In genomic region chr15:29913528-29914135, GRCh38 we compare ENCODE assay signal across 10 cellular contexts.
DNase-seq lines count a peak whose midpoint lies in the region; ATAC-seq and TF ChIP-seq lines count a peak whose summit lies in the region.
"Had no signal": no experiment of that assay in that cellular context is flagged by ENCODE, and none has a peak within 500 bp of the region (broad histone marks: within the 10 kb centered on the region; RNA-seq: fewer than 3 reads in every experiment).

No MANE protein-coding gene starts in this region.

- POLR2A ChIA-PET in WTC11 (lab: Charles Lee): no interaction called here
- POLR2A ChIA-PET in activated CD8-positive, alpha-beta T cell treated with anti-CD3 and anti-CD28 coated beads for 36 hours (lab: Charles Lee): no interaction called here

- H3K4me1 Mint-ChIP-seq in WTC11: peaks cover 23% of the 10 kb centered on the region
- H3K4me1 Mint-ChIP-seq in nephron progenitor cell: peaks cover 24% of the 10 kb centered on the region
- no peaks in the 10 kb centered on the region for H3K4me1 Mint-ChIP-seq in activated CD8-positive, alpha-beta T cell treated with anti-CD3 and anti-CD28 coated beads for 36 hours (ENCODE audit: low read depth)

- intact Hi-C loops in activated CD8-positive, alpha-beta T cell treated with anti-CD3 and anti-CD28 coated beads for 36 hours (cut with micrococcal nuclease): no loop called here

- TF ChIP-seq CTCF in WTC11 (IDR thresholded peaks at IDR 0.05): no peak
- no peak for TF ChIP-seq CTCF in nephron progenitor cell (IDR thresholded peaks at IDR 0.05)
- no peak for TF ChIP-seq CTCF in activated CD8-positive, alpha-beta T cell treated with anti-CD3 and anti-CD28 coated beads for 36 hours (IDR thresholded peaks at IDR 0.05)

- H3K27me3 Mint-ChIP-seq in WTC11 (ENCODE audit: low read depth): no peaks in the 10 kb centered on the region
- H3K27me3 Mint-ChIP-seq in nephron progenitor cell (ENCODE audit: low read depth, poor library complexity): peaks cover 4% of the 10 kb centered on the region
- H3K27me3 Mint-ChIP-seq in activated CD8-positive, alpha-beta T cell treated with anti-CD3 and anti-CD28 coated beads for 36 hours: peaks cover 8% of the 10 kb centered on the region

- ATAC-seq in WTC11 (no peak), HG02642 (IDR thresholded peaks at IDR 0.05; ENCODE audit: poor library complexity, unreplicated experiment) (no peak)
- ATAC-seq in activated CD8-positive, alpha-beta T cell treated with anti-CD3 and anti-CD28 coated beads for 36 hours: no peak

- H3K9me3 Mint-ChIP-seq in WTC11 (peaks cover 21% of the 10 kb centered on the region), nephron progenitor cell (peaks cover 23% of the 10 kb centered on the region)
- H3K9me3 Mint-ChIP-seq in activated CD8-positive, alpha-beta T cell treated with anti-CD3 and anti-CD28 coated beads for 36 hours: peaks cover 11% of the 10 kb centered on the region

- 0 out of 2 replicates have a peak overlapping the region, but pooled peaks have one; percentile 46 for H3K27ac Mint-ChIP-seq in WTC11
- peak overlapping the region; percentile 84 for H3K27ac Mint-ChIP-seq in nephron progenitor cell
- H3K27ac Mint-ChIP-seq in activated CD8-positive, alpha-beta T cell treated with anti-CD3 and anti-CD28 coated beads for 36 hours: no peak overlapping the region

- DNase-seq in AG08395 (ENCODE audit: low spot score) (peak; percentile 47), WTC11 (ENCODE audit: low spot score) (no peak), fibroblast of peridontal ligament (ENCODE audit: extremely low read depth) (peak; percentile 51), nephron progenitor cell (no peak), NCI-H748 treated with DMSO at 0.1 percent for 48 hours (lab: John Stamatoyannopoulos, UW) (no peak), inferior parietal cortex (ENCODE audit: extremely low spot score) (no peak)
- DNase-seq in activated CD8-positive, alpha-beta T cell treated with anti-CD3 and anti-CD28 coated beads for 36 hours: no peak
- DNase-seq: occipital lobe; stimulated activated CD4-positive, alpha-beta T cell treated with anti-CD3 and anti-CD28 coated beads, Interleukin-15, amount 100 ng/mL, for 24 hours had no signal

- H3K36me3 Mint-ChIP-seq in WTC11: peaks cover 17% of the 10 kb centered on the region
- peaks cover 7% of the 10 kb centered on the region for H3K36me3 Mint-ChIP-seq in nephron progenitor cell (ENCODE audit: low read depth)
- no peaks in the 10 kb centered on the region for H3K36me3 Mint-ChIP-seq in activated CD8-positive, alpha-beta T cell treated with anti-CD3 and anti-CD28 coated beads for 36 hours (ENCODE audit: low read depth)

- CTCF ChIA-PET in WTC11 (lab: Charles Lee): interaction anchor here (2.6 kb wide), 1 partner anchor 12 kb away, joined by 17 read pairs; no protein-coding TSS in a partner anchor
- CTCF ChIA-PET in activated CD8-positive, alpha-beta T cell treated with anti-CD3 and anti-CD28 coated beads for 36 hours (lab: Charles Lee): interaction anchor here (1.1 kb wide), 1 partner anchor 12 kb away, joined by 3 read pairs; no protein-coding TSS in a partner anchor

- no peak overlapping the region for H3K4me3 Mint-ChIP-seq in WTC11
- peak overlapping the region; percentile 20 for H3K4me3 Mint-ChIP-seq in nephron progenitor cell
- H3K4me3 Mint-ChIP-seq in activated CD8-positive, alpha-beta T cell treated with anti-CD3 and anti-CD28 coated beads for 36 hours: no peak overlapping the region

TF ChIP-seq in WTC11, 78 proteins besides CTCF, POLR2A, EP300 and RAD21:
- TF ChIP-seq TEAD1 (CRISPR knock-in tag; IDR thresholded peaks at IDR 0.05) (no peak), FOXP1 (CRISPR knock-in tag; IDR thresholded peaks at IDR 0.05; ENCODE audit: borderline replicate concordance) (no peak), NFYB (CRISPR knock-in tag; conservative IDR thresholded peaks at IDR 0.05; ENCODE audit: low read depth) (no peak), OVOL2 (CRISPR knock-in tag; IDR thresholded peaks at IDR 0.05; ENCODE audit: borderline replicate concordance) (no peak), CREB1 (CRISPR knock-in tag; IDR thresholded peaks at IDR 0.05) (no peak), E2F4 (CRISPR knock-in tag; IDR thresholded peaks at IDR 0.05; ENCODE audit: borderline replicate concordance, low read depth) (no peak), GRHL2 (CRISPR knock-in tag; IDR thresholded peaks at IDR 0.05; ENCODE audit: insufficient replicate concordance, severe bottlenecking) (no peak), NR1H2 (CRISPR knock-in tag; IDR thresholded peaks at IDR 0.05) (no peak), ATF1 (CRISPR knock-in tag; IDR thresholded peaks at IDR 0.05) (no peak), KAT7 (CRISPR knock-in tag; IDR thresholded peaks at IDR 0.05; ENCODE audit: borderline replicate concordance) (no peak)
- TF ChIP-seq, protein P1, sequence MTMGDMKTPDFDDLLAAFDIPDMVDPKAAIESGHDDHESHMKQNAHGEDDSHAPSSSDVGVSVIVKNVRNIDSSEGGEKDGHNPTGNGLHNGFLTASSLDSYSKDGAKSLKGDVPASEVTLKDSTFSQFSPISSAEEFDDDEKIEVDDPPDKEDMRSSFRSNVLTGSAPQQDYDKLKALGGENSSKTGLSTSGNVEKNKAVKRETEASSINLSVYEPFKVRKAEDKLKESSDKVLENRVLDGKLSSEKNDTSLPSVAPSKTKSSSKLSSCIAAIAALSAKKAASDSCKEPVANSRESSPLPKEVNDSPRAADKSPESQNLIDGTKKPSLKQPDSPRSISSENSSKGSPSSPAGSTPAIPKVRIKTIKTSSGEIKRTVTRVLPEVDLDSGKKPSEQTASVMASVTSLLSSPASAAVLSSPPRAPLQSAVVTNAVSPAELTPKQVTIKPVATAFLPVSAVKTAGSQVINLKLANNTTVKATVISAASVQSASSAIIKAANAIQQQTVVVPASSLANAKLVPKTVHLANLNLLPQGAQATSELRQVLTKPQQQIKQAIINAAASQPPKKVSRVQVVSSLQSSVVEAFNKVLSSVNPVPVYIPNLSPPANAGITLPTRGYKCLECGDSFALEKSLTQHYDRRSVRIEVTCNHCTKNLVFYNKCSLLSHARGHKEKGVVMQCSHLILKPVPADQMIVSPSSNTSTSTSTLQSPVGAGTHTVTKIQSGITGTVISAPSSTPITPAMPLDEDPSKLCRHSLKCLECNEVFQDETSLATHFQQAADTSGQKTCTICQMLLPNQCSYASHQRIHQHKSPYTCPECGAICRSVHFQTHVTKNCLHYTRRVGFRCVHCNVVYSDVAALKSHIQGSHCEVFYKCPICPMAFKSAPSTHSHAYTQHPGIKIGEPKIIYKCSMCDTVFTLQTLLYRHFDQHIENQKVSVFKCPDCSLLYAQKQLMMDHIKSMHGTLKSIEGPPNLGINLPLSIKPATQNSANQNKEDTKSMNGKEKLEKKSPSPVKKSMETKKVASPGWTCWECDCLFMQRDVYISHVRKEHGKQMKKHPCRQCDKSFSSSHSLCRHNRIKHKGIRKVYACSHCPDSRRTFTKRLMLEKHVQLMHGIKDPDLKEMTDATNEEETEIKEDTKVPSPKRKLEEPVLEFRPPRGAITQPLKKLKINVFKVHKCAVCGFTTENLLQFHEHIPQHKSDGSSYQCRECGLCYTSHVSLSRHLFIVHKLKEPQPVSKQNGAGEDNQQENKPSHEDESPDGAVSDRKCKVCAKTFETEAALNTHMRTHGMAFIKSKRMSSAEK (CRISPR knock-in tag; IDR thresholded peaks at IDR 0.05; ENCODE audit: borderline replicate concordance): no peak
- TF ChIP-seq, protein P2, sequence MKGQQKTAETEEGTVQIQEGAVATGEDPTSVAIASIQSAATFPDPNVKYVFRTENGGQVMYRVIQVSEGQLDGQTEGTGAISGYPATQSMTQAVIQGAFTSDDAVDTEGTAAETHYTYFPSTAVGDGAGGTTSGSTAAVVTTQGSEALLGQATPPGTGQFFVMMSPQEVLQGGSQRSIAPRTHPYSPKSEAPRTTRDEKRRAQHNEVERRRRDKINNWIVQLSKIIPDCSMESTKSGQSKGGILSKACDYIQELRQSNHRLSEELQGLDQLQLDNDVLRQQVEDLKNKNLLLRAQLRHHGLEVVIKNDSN (CRISPR knock-in tag; IDR thresholded peaks at IDR 0.05): no peak
- TF ChIP-seq, protein P3, sequence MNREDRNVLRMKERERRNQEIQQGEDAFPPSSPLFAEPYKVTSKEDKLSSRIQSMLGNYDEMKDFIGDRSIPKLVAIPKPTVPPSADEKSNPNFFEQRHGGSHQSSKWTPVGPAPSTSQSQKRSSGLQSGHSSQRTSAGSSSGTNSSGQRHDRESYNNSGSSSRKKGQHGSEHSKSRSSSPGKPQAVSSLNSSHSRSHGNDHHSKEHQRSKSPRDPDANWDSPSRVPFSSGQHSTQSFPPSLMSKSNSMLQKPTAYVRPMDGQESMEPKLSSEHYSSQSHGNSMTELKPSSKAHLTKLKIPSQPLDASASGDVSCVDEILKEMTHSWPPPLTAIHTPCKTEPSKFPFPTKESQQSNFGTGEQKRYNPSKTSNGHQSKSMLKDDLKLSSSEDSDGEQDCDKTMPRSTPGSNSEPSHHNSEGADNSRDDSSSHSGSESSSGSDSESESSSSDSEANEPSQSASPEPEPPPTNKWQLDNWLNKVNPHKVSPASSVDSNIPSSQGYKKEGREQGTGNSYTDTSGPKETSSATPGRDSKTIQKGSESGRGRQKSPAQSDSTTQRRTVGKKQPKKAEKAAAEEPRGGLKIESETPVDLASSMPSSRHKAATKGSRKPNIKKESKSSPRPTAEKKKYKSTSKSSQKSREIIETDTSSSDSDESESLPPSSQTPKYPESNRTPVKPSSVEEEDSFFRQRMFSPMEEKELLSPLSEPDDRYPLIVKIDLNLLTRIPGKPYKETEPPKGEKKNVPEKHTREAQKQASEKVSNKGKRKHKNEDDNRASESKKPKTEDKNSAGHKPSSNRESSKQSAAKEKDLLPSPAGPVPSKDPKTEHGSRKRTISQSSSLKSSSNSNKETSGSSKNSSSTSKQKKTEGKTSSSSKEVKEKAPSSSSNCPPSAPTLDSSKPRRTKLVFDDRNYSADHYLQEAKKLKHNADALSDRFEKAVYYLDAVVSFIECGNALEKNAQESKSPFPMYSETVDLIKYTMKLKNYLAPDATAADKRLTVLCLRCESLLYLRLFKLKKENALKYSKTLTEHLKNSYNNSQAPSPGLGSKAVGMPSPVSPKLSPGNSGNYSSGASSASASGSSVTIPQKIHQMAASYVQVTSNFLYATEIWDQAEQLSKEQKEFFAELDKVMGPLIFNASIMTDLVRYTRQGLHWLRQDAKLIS (CRISPR knock-in tag; IDR thresholded peaks at IDR 0.05; ENCODE audit: borderline replicate concordance): no peak

Comparison
In these comparisons a context has a peak if more than half of its experiments do, and no peak if none do; other contexts are left out.
1. DNase-seq: peak in AG08395 (single experiment) and fibroblast of peridontal ligament (single experiment); none in WTC11 (single experiment), nephron progenitor cell (single experiment), NCI-H748 treated with DMSO at 0.1 percent for 48 hours (single experiment), inferior parietal cortex (single experiment) and activated CD8-positive, alpha-beta T cell treated with anti-CD3 and anti-CD28 coated beads for 36 hours (single experiment).